9 cellular contexts compared by ENCODE assay signal in the genomic region with DNA sequence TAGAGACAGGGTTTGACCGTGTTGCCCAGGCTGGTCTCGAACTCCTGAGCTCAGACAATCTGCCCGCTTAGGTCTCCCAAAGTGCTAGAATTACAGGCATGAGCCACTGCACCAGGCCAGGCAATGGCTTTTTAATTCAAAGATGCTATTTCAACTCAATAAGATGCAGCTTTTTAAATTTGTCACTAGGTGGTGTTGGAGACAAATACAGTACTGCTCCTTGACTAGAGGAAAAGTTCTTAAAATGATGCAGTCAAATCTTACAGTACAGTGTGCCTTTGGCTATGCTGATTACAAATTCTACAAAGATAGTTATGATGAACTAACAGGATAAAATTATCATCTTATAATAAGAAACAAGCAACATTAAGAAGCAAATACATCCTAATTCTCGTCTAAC.
A peak's percentile ranks its signal among the peaks of the same experiment; 100 is the strongest.
DNase-seq lines count a peak whose midpoint lies in the region; ATAC-seq and TF ChIP-seq lines count a peak whose summit lies in the region.
"Had no signal": no experiment of that assay in that cellular context is flagged by ENCODE, and none has a peak within 500 bp of the region (broad histone marks: within the 10 kb centered on the region; RNA-seq: fewer than 3 reads in every experiment).

No MANE protein-coding gene starts in this region.

- peak; percentile 71 for ATAC-seq in GM18909 (IDR thresholded peaks at IDR 0.05; ENCODE audit: poor library complexity, unreplicated experiment)
- ATAC-seq in effector memory CD8-positive, alpha-beta T cell (replicated peaks), result no peak
- ATAC-seq: activated naive CD8-positive, alpha-beta T cell treated with anti-CD3 and anti-CD28 coated beads, Interleukin-2, amount 50 U/mL, for 24 hours had no signal

- H3K4me1 Mint-ChIP-seq in neural crest cell, result no peaks in the 10 kb centered on the region
- no peaks in the 10 kb centered on the region for H3K4me1 Mint-ChIP-seq in effector memory CD8-positive, alpha-beta T cell (ENCODE audit: low read depth in 2 of 2)
- H3K4me1 Mint-ChIP-seq: activated naive CD8-positive, alpha-beta T cell treated with anti-CD3 and anti-CD28 coated beads, Interleukin-2, amount 50 U/mL, for 24 hours had no signal

- DNase-seq in M059J (ENCODE audit: low read depth), result peak; percentile 35
- DNase-seq in astrocyte of the spinal cord (ENCODE audit: low read depth, low spot score), result peak; percentile 41
- DNase-seq in neural crest cell (ENCODE audit: low read depth, low spot score), result no peak
- no peak for DNase-seq in AG20443 (ENCODE audit: low spot score)
- no peak for DNase-seq in activated naive CD4-positive, alpha-beta T cell (lab: John Stamatoyannopoulos, UW)
- no peak for DNase-seq in effector memory CD8-positive, alpha-beta T cell
- DNase-seq: activated naive CD8-positive, alpha-beta T cell treated with anti-CD3 and anti-CD28 coated beads, Interleukin-2, amount 50 U/mL, for 24 hours; spleen had no signal

- H3K27ac Mint-ChIP-seq in neural crest cell (ENCODE audit: unreplicated experiment), result no peak overlapping the region
- H3K27ac Mint-ChIP-seq in effector memory CD8-positive, alpha-beta T cell, result no peak overlapping the region
- H3K27ac Mint-ChIP-seq: activated naive CD8-positive, alpha-beta T cell treated with anti-CD3 and anti-CD28 coated beads, Interleukin-2, amount 50 U/mL, for 24 hours had no signal

- no peaks in the 10 kb centered on the region for H3K9me3 Mint-ChIP-seq in neural crest cell
- H3K9me3 Mint-ChIP-seq in effector memory CD8-positive, alpha-beta T cell, result peaks cover 0 to 4% of the 10 kb centered on the region in 2 donors
- H3K9me3 Mint-ChIP-seq: activated naive CD8-positive, alpha-beta T cell treated with anti-CD3 and anti-CD28 coated beads, Interleukin-2, amount 50 U/mL, for 24 hours had no signal

- no peak overlapping the region for H3K4me3 ChIP-seq in astrocyte of the spinal cord (ENCODE audit: low read depth, low read length)
- H3K4me3 ChIP-seq: spleen had no signal

- in situ Hi-C loops in astrocyte of the spinal cord (cut with HindIII; ENCODE audit: low sequenced_read_pairs), result no loop called here

- peak; percentile 47 for TF ChIP-seq CTCF in astrocyte of the spinal cord (IDR thresholded peaks at IDR 0.05; ENCODE audit: low read depth, low read length)
- peak; percentile 50 for TF ChIP-seq CTCF in neural crest cell (conservative IDR thresholded peaks at IDR 0.05)

- H3K36me3 Mint-ChIP-seq in neural crest cell (ENCODE audit: low read depth), result no peaks in the 10 kb centered on the region
- no peaks in the 10 kb centered on the region for H3K36me3 Mint-ChIP-seq in effector memory CD8-positive, alpha-beta T cell (ENCODE audit: insufficient read depth)

- peaks cover 24% of the 10 kb centered on the region for H3K27me3 Mint-ChIP-seq in neural crest cell (ENCODE audit: low read depth)
- H3K27me3 Mint-ChIP-seq in effector memory CD8-positive, alpha-beta T cell, result no peaks in the 10 kb centered on the region
- H3K27me3 Mint-ChIP-seq: activated naive CD8-positive, alpha-beta T cell treated with anti-CD3 and anti-CD28 coated beads, Interleukin-2, amount 50 U/mL, for 24 hours had no signal

- no peak overlapping the region for H3K4me3 Mint-ChIP-seq in neural crest cell
- H3K4me3 Mint-ChIP-seq in effector memory CD8-positive, alpha-beta T cell, result no peak overlapping the region
- H3K4me3 Mint-ChIP-seq: activated naive CD8-positive, alpha-beta T cell treated with anti-CD3 and anti-CD28 coated beads, Interleukin-2, amount 50 U/mL, for 24 hours had no signal

Comparison
In these comparisons a context has a peak if more than half of its experiments do, and no peak if none do; other contexts are left out.
1. DNase-seq: peak in M059J (single experiment) and astrocyte of the spinal cord (single experiment); none in neural crest cell (single experiment), AG20443 (single experiment), activated naive CD4-positive, alpha-beta T cell (0 of 4) and effector memory CD8-positive, alpha-beta T cell (0 of 3).